In the genomic region with DNA sequence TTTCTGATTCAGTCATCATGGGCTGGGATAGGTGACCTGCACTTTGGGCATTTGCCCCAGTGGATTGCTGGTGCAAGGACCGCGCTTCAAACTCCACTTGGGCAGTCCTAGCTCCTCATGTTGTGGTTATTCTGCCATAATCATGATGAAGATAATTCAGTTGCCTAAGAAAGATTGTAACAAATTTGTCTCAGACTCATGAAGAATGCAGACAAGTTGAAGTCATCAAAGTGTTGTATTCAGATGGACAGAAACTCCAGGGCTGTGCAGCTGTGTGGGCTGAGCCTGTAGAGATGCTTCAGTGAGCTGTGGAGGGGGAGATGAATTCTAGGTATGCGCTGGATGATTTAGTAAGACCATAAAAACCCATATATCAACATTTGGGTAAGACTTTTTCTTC, we compare ENCODE assay signal across 14 cellular contexts.
"Had no signal": no experiment of that assay in that cellular context is flagged by ENCODE, and none has a peak within 500 bp of the region (broad histone marks: within the 10 kb centered on the region; RNA-seq: fewer than 3 reads in every experiment).

No MANE protein-coding gene starts in this region.

- H3K4me3 Mint-ChIP-seq: activated CD4-positive, alpha-beta T cell treated with anti-CD3 and anti-CD28 coated beads, Interleukin-2, amount 10 ng/mL, durations not matched to agents 7 days and 5 days; activated naive CD8-positive, alpha-beta T cell treated with anti-CD3 and anti-CD28 coated beads, Interleukin-2, amount 10 ng/mL, durations not matched to agents 7 days and 5 days; activated T-helper 1 cell treated with anti-CD3 and anti-CD28 coated beads, Interleukin-12 subunit alpha, Interleukin-12 subunit beta, Interleukin-2, Interleukin-4 antibody, amounts not matched to agents 30 ng/mL and 10 ng/mL and 1 ng/mL, durations not matched to agents 14 hours and 24 hours and 36 hours; dendritic cell treated with granulocyte-macrophage colony-stimulating factor and Interleukin-4, amounts not matched to agents 40 ng/mL and 50 ng/mL, for 4 days; stimulated activated effector memory CD8-positive, alpha-beta T cell treated with anti-CD3 and anti-CD28 coated beads, Interleukin-12 subunit alpha, Interleukin-12 subunit beta, amount 100 ng/mL, for 72 hours had no signal

- H3K36me3 ChIP-seq: thoracic aorta had no signal

- H3K27me3 ChIP-seq: foreskin keratinocyte had no signal

- H3K9me3 ChIP-seq: thoracic aorta had no signal

- H3K4me3 ChIP-seq: thoracic aorta had no signal

- H3K27ac ChIP-seq: foreskin keratinocyte, parathyroid adenoma, thoracic aorta had no signal

- DNase-seq: activated CD4-positive, alpha-beta T cell treated with anti-CD3 and anti-CD28 coated beads, Interleukin-2, amount 10 ng/mL, durations not matched to agents 7 days and 5 days; activated CD8-positive, alpha-beta memory T cell treated with anti-CD3 and anti-CD28 coated beads, Interleukin-2, amount 50 U/mL, for 48 hours; activated naive CD4-positive, alpha-beta T cell; activated naive CD8-positive, alpha-beta T cell treated with anti-CD3 and anti-CD28 coated beads, Interleukin-2, amount 10 ng/mL, durations not matched to agents 7 days and 5 days; anterior cingulate cortex; effector memory CD4-positive, alpha-beta T cell; foreskin keratinocyte; left cardiac atrium; mammary epithelial cell had no signal

- H3K27ac Mint-ChIP-seq: activated CD4-positive, alpha-beta T cell treated with anti-CD3 and anti-CD28 coated beads, Interleukin-2, amount 10 ng/mL, durations not matched to agents 7 days and 5 days; activated naive CD8-positive, alpha-beta T cell treated with anti-CD3 and anti-CD28 coated beads, Interleukin-2, amount 10 ng/mL, durations not matched to agents 7 days and 5 days; activated T-helper 1 cell treated with anti-CD3 and anti-CD28 coated beads, Interleukin-12 subunit alpha, Interleukin-12 subunit beta, Interleukin-2, Interleukin-4 antibody, amounts not matched to agents 30 ng/mL and 10 ng/mL and 1 ng/mL, durations not matched to agents 14 hours and 24 hours and 36 hours; dendritic cell treated with granulocyte-macrophage colony-stimulating factor and Interleukin-4, amounts not matched to agents 40 ng/mL and 50 ng/mL, for 4 days; stimulated activated effector memory CD8-positive, alpha-beta T cell treated with anti-CD3 and anti-CD28 coated beads, Interleukin-12 subunit alpha, Interleukin-12 subunit beta, amount 100 ng/mL, for 72 hours had no signal

- ATAC-seq: foreskin keratinocyte; left cardiac atrium; stimulated activated effector memory CD8-positive, alpha-beta T cell treated with anti-CD3 and anti-CD28 coated beads, Interleukin-12 subunit alpha, Interleukin-12 subunit beta, amount 100 ng/mL, for 72 hours had no signal

- H3K4me1 ChIP-seq: foreskin keratinocyte, parathyroid adenoma had no signal

- H3K27me3 Mint-ChIP-seq: activated CD4-positive, alpha-beta T cell treated with anti-CD3 and anti-CD28 coated beads, Interleukin-2, amount 10 ng/mL, durations not matched to agents 7 days and 5 days; activated naive CD8-positive, alpha-beta T cell treated with anti-CD3 and anti-CD28 coated beads, Interleukin-2, amount 10 ng/mL, durations not matched to agents 7 days and 5 days; dendritic cell treated with granulocyte-macrophage colony-stimulating factor and Interleukin-4, amounts not matched to agents 40 ng/mL and 50 ng/mL, for 4 days had no signal

- H3K4me1 Mint-ChIP-seq: activated CD4-positive, alpha-beta T cell treated with anti-CD3 and anti-CD28 coated beads, Interleukin-2, amount 10 ng/mL, durations not matched to agents 7 days and 5 days; activated naive CD8-positive, alpha-beta T cell treated with anti-CD3 and anti-CD28 coated beads, Interleukin-2, amount 10 ng/mL, durations not matched to agents 7 days and 5 days; stimulated activated effector memory CD8-positive, alpha-beta T cell treated with anti-CD3 and anti-CD28 coated beads, Interleukin-12 subunit alpha, Interleukin-12 subunit beta, amount 100 ng/mL, for 72 hours had no signal
